33 cellular contexts compared by ENCODE assay signal in genomic region chr1:17892851-17893250, GRCh38.
"Had no signal": no experiment of that assay in that cellular context is flagged by ENCODE, and none has a peak within 500 bp of the region (broad histone marks: within the 10 kb centered on the region; RNA-seq: fewer than 3 reads in every experiment).

No MANE protein-coding gene starts in this region.

- H3K9me3 Mint-ChIP-seq: activated CD4-positive, alpha-beta memory T cell treated with anti-CD3 and anti-CD28 coated beads for 36 hours; activated CD4-positive, alpha-beta T cell treated with anti-CD3 and anti-CD28 coated beads, Interleukin-2, amount 10 ng/mL, durations not matched to agents 24 days and 14 days; activated naive CD4-positive, alpha-beta T cell treated with anti-CD3 and anti-CD28 coated beads, Interleukin-2, amount 50 U/mL, for 24 hours; activated T-helper 1 cell treated with anti-CD3 and anti-CD28 coated beads, Interleukin-12 subunit alpha, Interleukin-12 subunit beta, Interleukin-2, Interleukin-4 antibody, amounts not matched to agents 30 ng/mL and 10 ng/mL and 1 ng/mL, durations not matched to agents 14 hours and 24 hours and 36 hours; central memory CD8-positive, alpha-beta T cell; immature natural killer cell had no signal

- H3K4me3 ChIP-seq: breast epithelium, colonic mucosa, gastrocnemius medialis, lung, mucosa of descending colon, ovary, prostate gland, smooth muscle cell, suprapubic skin, tibial artery had no signal

- H3K4me1 Mint-ChIP-seq: activated CD4-positive, alpha-beta T cell treated with anti-CD3 and anti-CD28 coated beads, Interleukin-2, amount 10 ng/mL, durations not matched to agents 24 days and 14 days; activated naive CD4-positive, alpha-beta T cell treated with anti-CD3 and anti-CD28 coated beads, Interleukin-2, amount 50 U/mL, for 24 hours; central memory CD8-positive, alpha-beta T cell; immature natural killer cell; stimulated activated naive B cell treated with anti-CD40 and anti-IgM and Interleukin-4, amounts not matched to agents 10 μg/mL and 1 μg/mL and 100 μg/mL, for 72 hours; T-helper 17 cell had no signal

- ATAC-seq: gastrocnemius medialis; left lobe of liver; mucosa of descending colon; SK-N-SH treated with all-trans-retinoic acid at 6 μM for 48 hours; stimulated activated naive B cell treated with anti-CD40 and anti-IgM and Interleukin-4, amounts not matched to agents 10 μg/mL and 1 μg/mL and 100 μg/mL, for 72 hours; T-helper 17 cell had no signal

- H3K27ac ChIP-seq: breast epithelium, colonic mucosa, gastrocnemius medialis, ovary, prostate gland, suprapubic skin, tibial artery had no signal

- H3K27me3 Mint-ChIP-seq: activated CD4-positive, alpha-beta T cell treated with anti-CD3 and anti-CD28 coated beads, Interleukin-2, amount 10 ng/mL, durations not matched to agents 24 days and 14 days had no signal

- H3K27ac Mint-ChIP-seq: activated CD4-positive, alpha-beta memory T cell treated with anti-CD3 and anti-CD28 coated beads for 36 hours; activated CD4-positive, alpha-beta T cell treated with anti-CD3 and anti-CD28 coated beads, Interleukin-2, amount 10 ng/mL, durations not matched to agents 24 days and 14 days; activated naive CD4-positive, alpha-beta T cell treated with anti-CD3 and anti-CD28 coated beads, Interleukin-2, amount 50 U/mL, for 24 hours; activated T-helper 1 cell treated with anti-CD3 and anti-CD28 coated beads, Interleukin-12 subunit alpha, Interleukin-12 subunit beta, Interleukin-2, Interleukin-4 antibody, amounts not matched to agents 30 ng/mL and 10 ng/mL and 1 ng/mL, durations not matched to agents 14 hours and 24 hours and 36 hours; immature natural killer cell; stimulated activated naive B cell treated with anti-CD40 and anti-IgM and Interleukin-4, amounts not matched to agents 10 μg/mL and 1 μg/mL and 100 μg/mL, for 72 hours; T-helper 17 cell had no signal

- H3K4me3 Mint-ChIP-seq: activated CD4-positive, alpha-beta memory T cell treated with anti-CD3 and anti-CD28 coated beads for 36 hours; activated CD4-positive, alpha-beta T cell treated with anti-CD3 and anti-CD28 coated beads, Interleukin-2, amount 10 ng/mL, durations not matched to agents 24 days and 14 days; activated naive CD4-positive, alpha-beta T cell treated with anti-CD3 and anti-CD28 coated beads, Interleukin-2, amount 50 U/mL, for 24 hours; activated T-helper 1 cell treated with anti-CD3 and anti-CD28 coated beads, Interleukin-12 subunit alpha, Interleukin-12 subunit beta, Interleukin-2, Interleukin-4 antibody, amounts not matched to agents 30 ng/mL and 10 ng/mL and 1 ng/mL, durations not matched to agents 14 hours and 24 hours and 36 hours; central memory CD8-positive, alpha-beta T cell; immature natural killer cell; stimulated activated naive B cell treated with anti-CD40 and anti-IgM and Interleukin-4, amounts not matched to agents 10 μg/mL and 1 μg/mL and 100 μg/mL, for 72 hours; T-helper 17 cell had no signal

- H3K36me3 Mint-ChIP-seq: activated CD4-positive, alpha-beta memory T cell treated with anti-CD3 and anti-CD28 coated beads for 36 hours; activated naive CD4-positive, alpha-beta T cell treated with anti-CD3 and anti-CD28 coated beads, Interleukin-2, amount 50 U/mL, for 24 hours; immature natural killer cell; stimulated activated naive B cell treated with anti-CD40 and anti-IgM and Interleukin-4, amounts not matched to agents 10 μg/mL and 1 μg/mL and 100 μg/mL, for 72 hours had no signal

- H3K27me3 ChIP-seq: colonic mucosa, ovary had no signal

- H3K9me3 ChIP-seq: breast epithelium, colonic mucosa, gastrocnemius medialis, mucosa of descending colon, ovary, prostate gland, suprapubic skin, tibial artery had no signal

- DNase-seq: activated CD4-positive, alpha-beta memory T cell treated with anti-CD3 and anti-CD28 coated beads for 36 hours; activated CD4-positive, alpha-beta T cell treated with anti-CD3 and anti-CD28 coated beads, Interleukin-2, amount 10 ng/mL, durations not matched to agents 24 days and 14 days; activated CD4-positive, CD25-positive, alpha-beta regulatory T cell treated with anti-CD3 and anti-CD28 coated beads, Interleukin-2, amount 50 U/mL, for 72 hours; activated CD8-positive, alpha-beta memory T cell treated with anti-CD3 and anti-CD28 coated beads, Interleukin-2, amount 50 U/mL, for 4 hours; activated gamma-delta T cell treated with Interleukin-2 at 50 U/mL for 16 hours; activated T-cell treated with anti-CD3 and anti-CD28 coated beads, Interleukin-2, amount 50 U/mL, for 1 hour; colonic mucosa; effector memory CD4-positive, alpha-beta T cell; erythroblast; gastrocnemius medialis; glutamatergic neuron; hippocampal formation; immature natural killer cell; mesendoderm; mucosa of descending colon; ovary; retina; stimulated activated CD4-positive, alpha-beta T cell treated with anti-CD3 and anti-CD28 coated beads, Interleukin-15, amount 100 ng/mL, for 24 hours; stimulated activated CD4-positive, alpha-beta T cell treated with anti-CD3 and anti-CD28 coated beads, Interleukin-2, amount 100 ng/mL, for 24 hours; stimulated activated naive B cell treated with anti-CD40 and anti-IgM and Interleukin-4, amounts not matched to agents 10 μg/mL and 1 μg/mL and 100 μg/mL, for 72 hours; T-helper 17 cell; T1000 had no signal

- H3K4me1 ChIP-seq: breast epithelium, colonic mucosa, gastrocnemius medialis, prostate gland, suprapubic skin had no signal
